In genomic region chr1:149937779-149938178, GRCh38 we compare ENCODE assay signal across 10 cellular contexts. TPM values are rescaled to one million over a fixed set of nuclear protein-coding genes. Genes with fewer than 3 reads are reported as not detected.
A peak's percentile ranks its signal among the peaks of the same experiment; 100 is the strongest.
DNase-seq lines count a peak whose midpoint lies in the region; ATAC-seq and TF ChIP-seq lines count a peak whose summit lies in the region.
"Had no signal": no experiment of that assay in that cellular context is flagged by ENCODE, and none has a peak within 500 bp of the region (broad histone marks: within the 10 kb centered on the region; RNA-seq: fewer than 3 reads in every experiment).

No MANE protein-coding gene starts in this region.

- peak overlapping the region in 1 of 2 experiments; percentile 48 for H3K18ac ChIP-seq in mesenchymal stem cell (ENCODE audit: low read depth in 1 of 2, low read length in 2 of 2)

- no peak overlapping the region for H2BK120ac ChIP-seq in mesenchymal stem cell (ENCODE audit: low read depth, low read length)

- H3K4me2 ChIP-seq in mesenchymal stem cell (ENCODE audit: low read length, poor library complexity, severe bottlenecking): no peak overlapping the region

- H3K27ac Mint-ChIP-seq in T-cell: peak overlapping the region in 1 of 2 donors; percentile 14

- POLR2A ChIA-PET in T-cell (lab: Charles Lee): no interaction called here

- H3K4ac ChIP-seq in mesenchymal stem cell (ENCODE audit: low read depth in 1 of 2, low read length in 2 of 2): peak overlapping the region in 1 of 2 experiments; percentile 43

- H2AK5ac ChIP-seq in mesenchymal stem cell (ENCODE audit: low read length, severe bottlenecking): peak overlapping the region; percentile 33

- H3K4me3 ChIP-seq in HL-60 (replicated peaks; ENCODE audit: insufficient read depth, low read length): no peak overlapping the region
- no peak overlapping the region for H3K4me3 ChIP-seq in adipocyte (ENCODE audit: low read length)
- no peak overlapping the region for H3K4me3 ChIP-seq in mesenchymal stem cell (ENCODE audit: insufficient read depth in 1 of 2, low read depth in 1 of 2, low read length in 2 of 2)
- no peak overlapping the region for H3K4me3 ChIP-seq in foreskin fibroblast (ENCODE audit: low read depth in 1 of 2, low read length in 2 of 2)
- H3K4me3 ChIP-seq: testis had no signal

- H3K9ac ChIP-seq in adipocyte (ENCODE audit: low read length) (peak overlapping the region; percentile 10), mesenchymal stem cell (ENCODE audit: low read length) (peak overlapping the region; percentile 23)

- ATAC-seq in T-cell (replicated peaks in 1 of 4): no peak

- H3K9me3 Mint-ChIP-seq in T-cell: no peaks in the 10 kb centered on the region

- H3K27ac ChIP-seq in 22Rv1 (peak overlapping the region; percentile 97), HL-60 (replicated peaks) (peak overlapping the region; percentile 51), mesenchymal stem cell (ENCODE audit: low read length, poor library complexity, severe bottlenecking) (peak overlapping the region; percentile 13)

- H3K79me1 ChIP-seq in mesenchymal stem cell (replicated peaks; ENCODE audit: low read length, poor library complexity, severe bottlenecking): peaks cover 33% of the 10 kb centered on the region

- H2BK12ac ChIP-seq in mesenchymal stem cell (ENCODE audit: low read length in 2 of 2): no peak overlapping the region

- H3K14ac ChIP-seq in mesenchymal stem cell (ENCODE audit: low read length in 2 of 2): no peak overlapping the region

- peaks cover 0 to 4% of the 10 kb centered on the region in 2 donors for H3K27me3 Mint-ChIP-seq in T-cell

- no peak overlapping the region for H2BK15ac ChIP-seq in mesenchymal stem cell (ENCODE audit: low read depth, poor library complexity, severe bottlenecking)

- no peak overlapping the region for H2BK5ac ChIP-seq in mesenchymal stem cell (ENCODE audit: low read depth, low read length, poor library complexity, severe bottlenecking)

- H3K36me3 ChIP-seq in adipocyte (ENCODE audit: control insufficient read depth, insufficient read depth, low read length, severe bottlenecking) (no peaks in the 10 kb centered on the region), mesenchymal stem cell (ENCODE audit: control insufficient read depth in 1 of 2, insufficient read depth in 2 of 2, low read depth in 1 of 2, low read length in 2 of 2) (peaks cover 17 to 19% of the 10 kb centered on the region in 2 experiments)

- H3K27me3 ChIP-seq in HL-60 (ENCODE audit: insufficient read depth, poor library complexity, severe bottlenecking) (no peaks in the 10 kb centered on the region), adipocyte (replicated peaks; ENCODE audit: control insufficient read depth, insufficient read depth, low read length) (no peaks in the 10 kb centered on the region), mesenchymal stem cell (ENCODE audit: control insufficient read depth in 1 of 2, insufficient read depth in 1 of 2, low read length in 2 of 2) (no peaks in the 10 kb centered on the region)
- H3K27me3 ChIP-seq: testis had no signal

- H3K9me3 ChIP-seq in adipocyte (ENCODE audit: control insufficient read depth, low read length): no peaks in the 10 kb centered on the region
- H3K9me3 ChIP-seq in mesenchymal stem cell (ENCODE audit: control insufficient read depth, low read length): no peaks in the 10 kb centered on the region
- H3K9me3 ChIP-seq: testis had no signal

- DNase-seq in HL-60 (ENCODE audit: low read depth in 1 of 2, low spot score in 1 of 2): peak in 1 of 2 experiments; percentile 8
- peak; percentile 24 for DNase-seq in adipocyte (ENCODE audit: low read depth)
- peak; percentile 37 for DNase-seq in mesenchymal stem cell
- DNase-seq in foreskin fibroblast: no peak
- DNase-seq in NCI-H2081 (lab: John Stamatoyannopoulos, UW): no peak
- no peak for DNase-seq in A172 (ENCODE audit: low spot score)
- DNase-seq in T-cell: no peak
- DNase-seq: NCI-H774 had no signal

- no peak overlapping the region for H4K91ac ChIP-seq in mesenchymal stem cell (ENCODE audit: low read length)

- H2AFZ ChIP-seq in mesenchymal stem cell (ENCODE audit: low read depth, low read length): no peak overlapping the region

- no peak overlapping the region for H3K23ac ChIP-seq in mesenchymal stem cell (ENCODE audit: low read length in 2 of 2)

- H3K4me1 ChIP-seq in adipocyte (ENCODE audit: control insufficient read depth, insufficient read depth, low read length) (peaks cover 54% of the 10 kb centered on the region), mesenchymal stem cell (ENCODE audit: control insufficient read depth, insufficient read depth, low read depth, low read length) (peaks cover 13% of the 10 kb centered on the region)

- no peak overlapping the region for H4K8ac ChIP-seq in mesenchymal stem cell (ENCODE audit: low read length)

- no peak overlapping the region for H3K4me3 Mint-ChIP-seq in T-cell

- H3K36me3 Mint-ChIP-seq in T-cell: no peaks in the 10 kb centered on the region

- H3K4me1 Mint-ChIP-seq in T-cell: peaks cover 8 to 21% (median 19%) of the 10 kb centered on the region in 3 donors

- CTCF ChIA-PET in T-cell (lab: Charles Lee): interaction anchor here in 1 of 2 donors (0.7 kb wide), 1 partner anchor 676 kb away, joined by 3 read pairs; no protein-coding TSS in a partner anchor

- TF ChIP-seq CTCF in 22Rv1 (IDR thresholded peaks at IDR 0.05): no peak
- no peak for TF ChIP-seq CTCF in HL-60 (IDR thresholded peaks at IDR 0.05; ENCODE audit: insufficient read depth, low read length)
- TF ChIP-seq CTCF in foreskin fibroblast (IDR thresholded peaks at IDR 0.05; ENCODE audit: low read depth, low read length): no peak

RNA-seq across cellular contexts. Expression of gene MTMR11, which starts 1.1 kb away (rescaled TPM):
- polyA plus RNA-seq in mesenchymal stem cell (2013, experiment 1 of 2): 5.1 TPM
- polyA plus RNA-seq in mesenchymal stem cell (2013, experiment 2 of 2): 5.3 TPM
- 7.2 and 9.0 TPM in 2 replicates for total RNA-seq in A172 (2014; rRNA removed; shearing (Covaris generic))
- 1 to 10 TPM in 4 of 5 donors, under 1 TPM in 1; 0.58 to 2.5 (median 1.5) TPM for total RNA-seq in T-cell

RNA-seq across cellular contexts. Expression of gene SF3B4, which starts 10.2 kb away (rescaled TPM):
- 76.7 TPM for polyA plus RNA-seq in mesenchymal stem cell (2013, experiment 1 of 2)
- 78.0 TPM for polyA plus RNA-seq in mesenchymal stem cell (2013, experiment 2 of 2)
- total RNA-seq in A172 (2014; rRNA removed; shearing (Covaris generic)): 26.9 and 37.0 TPM in 2 replicates
- 10 to 100 TPM; 45.3 to 54.6 (median 51.6) TPM for total RNA-seq in T-cell

RNA-seq across cellular contexts. Expression of gene SV2A, which starts 20.1 kb away (rescaled TPM):
- 44.6 TPM for polyA plus RNA-seq in mesenchymal stem cell (2013, experiment 1 of 2)
- 44.3 TPM for polyA plus RNA-seq in mesenchymal stem cell (2013, experiment 2 of 2)
- total RNA-seq in A172 (2014; rRNA removed; shearing (Covaris generic)): 32.2 and 37.7 TPM in 2 replicates
- 1 to 10 TPM; 3.1 to 4.5 (median 3.9) TPM for total RNA-seq in T-cell

RNA-seq across cellular contexts. Expression of gene BOLA1, which starts 38.4 kb away (rescaled TPM):
- 5.0 TPM for polyA plus RNA-seq in mesenchymal stem cell (2013, experiment 1 of 2)
- polyA plus RNA-seq in mesenchymal stem cell (2013, experiment 2 of 2): 4.4 TPM
- total RNA-seq in A172 (2014; rRNA removed; shearing (Covaris generic)): 23.5 and 27.8 TPM in 2 replicates
- total RNA-seq in T-cell: 10 to 100 TPM in 3 of 5 donors, 1 to 10 TPM in 2; 6.0 to 27.6 (median 26.1) TPM

Comparison
In these comparisons a context has a peak if more than half of its experiments do, and no peak if none do; other contexts are left out.
1. H3K27ac ChIP-seq: peak in every context shown above with its lines; median percentile 97 in 22Rv1; 51 in HL-60; 13 in mesenchymal stem cell.
2. DNase-seq: peak in adipocyte (single experiment) and mesenchymal stem cell (single experiment); none in foreskin fibroblast (0 of 2), NCI-H2081 (0 of 2), A172 (single experiment) and T-cell (0 of 34).